8 cellular contexts compared by ENCODE assay signal in genomic region chr2:112275887-112276773, GRCh38. TPM values are rescaled to one million over a fixed set of nuclear protein-coding genes. Genes with fewer than 3 reads are reported as not detected.
DNase-seq lines count a peak whose midpoint lies in the region; TF ChIP-seq lines count a peak whose summit lies in the region.

No MANE protein-coding gene starts in this region.

- no peaks in the 10 kb centered on the region for H4K20me1 ChIP-seq in MM.1S (ENCODE audit: insufficient read depth, low read length)

- no peaks in the 10 kb centered on the region for H3K9me2 ChIP-seq in MM.1S (replicated peaks; ENCODE audit: insufficient read depth, low read length)

- H3K27ac Mint-ChIP-seq in activated naive CD4-positive, alpha-beta T cell treated with anti-CD3 and anti-CD28 coated beads, Interleukin-2, amount 10 ng/mL, durations not matched to agents 7 days and 5 days: peak overlapping the region; percentile 98

- H3K27me3 Mint-ChIP-seq in activated naive CD4-positive, alpha-beta T cell treated with anti-CD3 and anti-CD28 coated beads, Interleukin-2, amount 10 ng/mL, durations not matched to agents 7 days and 5 days: peaks cover 5% of the 10 kb centered on the region

- H3K4me1 Mint-ChIP-seq in activated naive CD4-positive, alpha-beta T cell treated with anti-CD3 and anti-CD28 coated beads, Interleukin-2, amount 10 ng/mL, durations not matched to agents 7 days and 5 days: peaks cover 21% of the 10 kb centered on the region

- 0 out of 2 replicates have a peak, but pooled peaks cover 3% of the 10 kb centered on the region for H3K79me2 ChIP-seq in MM.1S (ENCODE audit: low read length)

- H3F3A ChIP-seq in MM.1S (ENCODE audit: insufficient read depth, low read length): no peaks in the 10 kb centered on the region

- peak overlapping the region; percentile 89 for H3K4me3 Mint-ChIP-seq in activated naive CD4-positive, alpha-beta T cell treated with anti-CD3 and anti-CD28 coated beads, Interleukin-2, amount 10 ng/mL, durations not matched to agents 7 days and 5 days

- whole genome bisulfite sequencing in suprapubic skin: 2% methylated on average over 7 of the region's 66 CpGs

- H3K27me3 ChIP-seq in MM.1S (replicated peaks; ENCODE audit: insufficient read depth, low read length): no peaks in the 10 kb centered on the region
- no peaks in the 10 kb centered on the region for H3K27me3 ChIP-seq in suprapubic skin

- H2AFZ ChIP-seq in MM.1S (ENCODE audit: low read length): peak overlapping the region; percentile 94

- DNase-seq in GDM1 (lab: John Stamatoyannopoulos, UW): peak; percentile 83
- DNase-seq in HCEC 1CT: peak; percentile 76
- DNase-seq in MM.1S: peak; percentile 83
- DNase-seq in SK-N-DZ (ENCODE audit: low spot score): peak; percentile 79
- DNase-seq in activated naive CD4-positive, alpha-beta T cell treated with anti-CD3 and anti-CD28 coated beads, Interleukin-2, amount 10 ng/mL, durations not matched to agents 7 days and 5 days: peak; percentile 86
- peak; percentile 80 for DNase-seq in germinal center (ENCODE audit: low spot score)
- peak; percentile 60 for DNase-seq in occipital lobe (lab: John Stamatoyannopoulos, UW)
- peak; percentile 93 to 94 for DNase-seq in suprapubic skin (ENCODE audit: low spot score in 2 of 2)

- H3K36me3 Mint-ChIP-seq in activated naive CD4-positive, alpha-beta T cell treated with anti-CD3 and anti-CD28 coated beads, Interleukin-2, amount 10 ng/mL, durations not matched to agents 7 days and 5 days: no peaks in the 10 kb centered on the region

- TF ChIP-seq EP300 in suprapubic skin (IDR thresholded peaks at IDR 0.05): no peak

- no peak for TF ChIP-seq CTCF in MM.1S (IDR thresholded peaks at IDR 0.05; ENCODE audit: low read length)
- no peak for TF ChIP-seq CTCF in suprapubic skin (IDR thresholded peaks at IDR 0.05)

- H3K4me1 ChIP-seq in MM.1S (ENCODE audit: low read length) (no peaks in the 10 kb centered on the region), suprapubic skin (peaks cover 21% of the 10 kb centered on the region)

- H3K36me3 ChIP-seq in MM.1S (replicated peaks; ENCODE audit: insufficient read depth, low read length) (no peaks in the 10 kb centered on the region), suprapubic skin (no peaks in the 10 kb centered on the region)

- CTCF ChIA-PET in activated naive CD4-positive, alpha-beta T cell treated with anti-CD3 and anti-CD28 coated beads, Interleukin-2, amount 10 ng/mL, durations not matched to agents 7 days and 5 days (lab: Charles Lee): no interaction called here

- H3K4me3 ChIP-seq in MM.1S (ENCODE audit: low read length) (peak overlapping the region; percentile 99), suprapubic skin (peak overlapping the region; percentile 100)

- H3K9me3 ChIP-seq in MM.1S (replicated peaks; ENCODE audit: insufficient read depth, low read length) (no peaks in the 10 kb centered on the region), suprapubic skin (no peaks in the 10 kb centered on the region)

- peak; percentile 10 to 90 for TF ChIP-seq POLR2A in suprapubic skin (IDR thresholded peaks at IDR 0.05)

- peak overlapping the region; percentile 98 for H3K27ac ChIP-seq in MM.1S (ENCODE audit: low read length)
- H3K27ac ChIP-seq in suprapubic skin: peak overlapping the region; percentile 100

- H3K9ac ChIP-seq in MM.1S (ENCODE audit: low read length): peak overlapping the region; percentile 100

- peak overlapping the region; percentile 69 for H3K4me2 ChIP-seq in MM.1S (ENCODE audit: low read depth, low read length)

- H3K9me3 Mint-ChIP-seq in activated naive CD4-positive, alpha-beta T cell treated with anti-CD3 and anti-CD28 coated beads, Interleukin-2, amount 10 ng/mL, durations not matched to agents 7 days and 5 days: no peaks in the 10 kb centered on the region

RNA-seq across cellular contexts. Expression of gene ZC3H6, which starts 0.7 kb away (rescaled TPM):
- polyA plus RNA-seq in SK-N-DZ (2014; cell fraction: cytosol; rRNA removed): 3.3 and 3.5 TPM in 2 replicates
- 2.5 and 3.5 TPM in 2 replicates for polyA plus RNA-seq in SK-N-DZ (2014; cell fraction: nucleus; rRNA removed)
- total RNA-seq in occipital lobe (30.4 TPM), suprapubic skin (10 to 100 TPM; 10.3 to 38.5 (median 14.3) TPM)

RNA-seq across cellular contexts. Expression of gene ZC3H8, which starts 21.3 kb away (rescaled TPM):
- polyA plus RNA-seq in SK-N-DZ (2014; cell fraction: cytosol; rRNA removed): 13.8 and 14.7 TPM in 2 replicates
- 19.4 and 68.7 TPM in 2 replicates for polyA plus RNA-seq in SK-N-DZ (2014; cell fraction: nucleus; rRNA removed)
- 26.0 TPM for total RNA-seq in occipital lobe
- total RNA-seq in suprapubic skin: 10 to 100 TPM; 10.1 to 65.9 (median 35.2) TPM

Comparison
In these comparisons a context has a peak if more than half of its experiments do, and no peak if none do; other contexts are left out.
1. Peak in every context shown above with its lines: DNase-seq, H3K4me3 ChIP-seq and H3K27ac ChIP-seq.